In genomic region chr1:6802454-6802853, GRCh38 we compare ENCODE assay signal across 16 cellular contexts. TPM values are rescaled to one million over a fixed set of nuclear protein-coding genes. Genes with fewer than 3 reads are reported as not detected.
DNase-seq lines count a peak whose midpoint lies in the region; ATAC-seq and TF ChIP-seq lines count a peak whose summit lies in the region.
"Had no signal": no experiment of that assay in that cellular context is flagged by ENCODE, and none has a peak within 500 bp of the region (broad histone marks: within the 10 kb centered on the region; RNA-seq: fewer than 3 reads in every experiment).

No MANE protein-coding gene starts in this region.

- H3K9me3 ChIP-seq in GM23248 (ENCODE audit: low read depth) (no peaks in the 10 kb centered on the region), psoas muscle (no peaks in the 10 kb centered on the region)
- H3K9me3 ChIP-seq: tibial nerve had no signal

- H3K27ac ChIP-seq in GM23248 (peak overlapping the region; percentile 57), VCaP (peak overlapping the region; percentile 87), foreskin keratinocyte (peak overlapping the region; percentile 13), psoas muscle (peak overlapping the region; percentile 31)
- H3K27ac ChIP-seq: tibial nerve had no signal

- ATAC-seq in foreskin keratinocyte (no peak), psoas muscle (peak in 2 of 4 donors; percentile 20 to 24)

- peaks cover 18% of the 10 kb centered on the region for H3F3A ChIP-seq in GM23248 (ENCODE audit: insufficient read depth)

- H3K27me3 ChIP-seq in GM23248 (replicated peaks; ENCODE audit: insufficient read depth) (no peaks in the 10 kb centered on the region), foreskin keratinocyte (no peaks in the 10 kb centered on the region), psoas muscle (ENCODE audit: insufficient read depth in 3 of 3, low read length in 2 of 3) (no peaks in the 10 kb centered on the region)
- H3K27me3 ChIP-seq: tibial nerve had no signal

- H3K4me3 ChIP-seq in GM23248: no peak overlapping the region
- no peak overlapping the region for H3K4me3 ChIP-seq in psoas muscle
- H3K4me3 ChIP-seq: tibial nerve had no signal

- H3K36me3 ChIP-seq in GM23248 (ENCODE audit: low read depth) (no peaks in the 10 kb centered on the region), psoas muscle (ENCODE audit: insufficient read depth in 1 of 2, low read depth in 1 of 2) (no peaks in the 10 kb centered on the region)
- H3K36me3 ChIP-seq: tibial nerve had no signal

- in situ Hi-C loops in GM23248 (cut with MboI) (no loop called here), G401 (cut with HindIII; ENCODE audit: low sequenced_read_pairs) (no loop called here)

- H3K4me1 ChIP-seq in GM23248 (ENCODE audit: insufficient read depth) (peaks cover 38% of the 10 kb centered on the region), foreskin keratinocyte (peaks cover 14% of the 10 kb centered on the region), psoas muscle (peaks cover 42% of the 10 kb centered on the region)

- peaks cover 97% of the 10 kb centered on the region for H3K79me2 ChIP-seq in GM23248 (ENCODE audit: insufficient read depth)

- H3K9ac ChIP-seq in GM23248: no peak overlapping the region

- H4K20me1 ChIP-seq in GM23248 (ENCODE audit: insufficient read depth): peaks cover 17% of the 10 kb centered on the region

- intact Hi-C loops in psoas muscle (cut with DNase I): no loop called here

- TF ChIP-seq CTCF in VCaP (conservative IDR thresholded peaks at IDR 0.05): no peak
- TF ChIP-seq CTCF in foreskin keratinocyte (conservative IDR thresholded peaks at IDR 0.05): no peak
- no peak for TF ChIP-seq CTCF in psoas muscle (IDR thresholded peaks at IDR 0.05)

- WGBS in GM23248 (ENCODE audit: low coverage in 1 of 2, low lambda C conversion rate in 2 of 2, missing lambda C conversion rate in 2 of 2), 2 experiments: 74 to 83% methylated on average over 2 of the region's 2 CpGs
- WGBS in psoas muscle, 3 donors: 86 to 96% (median 91%) methylated on average over 2 of the region's 2 CpGs

- H3K4me2 ChIP-seq in GM23248 (ENCODE audit: unreplicated experiment): peak overlapping the region; percentile 48

- H2AFZ ChIP-seq in GM23248: no peak overlapping the region

- H3K9me2 ChIP-seq in GM23248 (ENCODE audit: insufficient read depth): no peaks in the 10 kb centered on the region

- no peak for DNase-seq in GM23248
- no peak for DNase-seq in foreskin keratinocyte
- DNase-seq in psoas muscle: no peak
- DNase-seq in stimulated activated CD4-positive, alpha-beta T cell treated with anti-CD3 and anti-CD28 coated beads, Interleukin-1b, Interleukin-23, amount 100 ng/mL, for 48 hours: no peak
- DNase-seq in anterior cingulate cortex (lab: John Stamatoyannopoulos, UW): no peak
- DNase-seq in G401 (ENCODE audit: low spot score): no peak
- DNase-seq: effector memory CD4-positive, alpha-beta T cell; glutamatergic neuron; GOT3; NCI-H1048; NCI-H2029; NCI-H226; NCI-H748 treated with DMSO at 0.1 percent for 48 hours; stimulated activated naive CD4-positive, alpha-beta T cell had no signal

RNA-seq across cellular contexts. Expression of gene CAMTA1, which starts 17.2 kb away (rescaled TPM):
- 50.1 and 86.8 TPM in 2 replicates for total RNA-seq in GM23248 (2014; rRNA removed; shearing (Covaris generic))
- polyA plus RNA-seq in GM23248 (2016; fragmentation: Nextera tagmentation; extraction: Ambion mirVana) (159 and 165 TPM in 2 replicates), foreskin keratinocyte (73.6 and 86.7 TPM in 2 replicates), psoas muscle (100 to 1,000 TPM in 2 of 3 donors, 10 to 100 TPM in 1; 88.3 to 206 (median 130) TPM)
- total RNA-seq in foreskin keratinocyte (51.2 and 55.7 TPM in 2 replicates), psoas muscle (10 to 100 TPM; 64.6 to 76.5 (median 66.9) TPM)
- total RNA-seq in G401 (2014; rRNA removed; shearing (Covaris generic)): 137 and 261 TPM in 2 replicates

Comparison
In these comparisons a context has a peak if more than half of its experiments do, and no peak if none do; other contexts are left out.
1. H3K27ac ChIP-seq: peak in every context shown above with its lines; median percentile 87 in VCaP; 57 in GM23248; 31 in psoas muscle; 13 in foreskin keratinocyte.